Comparison of ENCODE assay signal across 8 cellular contexts in the genomic region with DNA sequence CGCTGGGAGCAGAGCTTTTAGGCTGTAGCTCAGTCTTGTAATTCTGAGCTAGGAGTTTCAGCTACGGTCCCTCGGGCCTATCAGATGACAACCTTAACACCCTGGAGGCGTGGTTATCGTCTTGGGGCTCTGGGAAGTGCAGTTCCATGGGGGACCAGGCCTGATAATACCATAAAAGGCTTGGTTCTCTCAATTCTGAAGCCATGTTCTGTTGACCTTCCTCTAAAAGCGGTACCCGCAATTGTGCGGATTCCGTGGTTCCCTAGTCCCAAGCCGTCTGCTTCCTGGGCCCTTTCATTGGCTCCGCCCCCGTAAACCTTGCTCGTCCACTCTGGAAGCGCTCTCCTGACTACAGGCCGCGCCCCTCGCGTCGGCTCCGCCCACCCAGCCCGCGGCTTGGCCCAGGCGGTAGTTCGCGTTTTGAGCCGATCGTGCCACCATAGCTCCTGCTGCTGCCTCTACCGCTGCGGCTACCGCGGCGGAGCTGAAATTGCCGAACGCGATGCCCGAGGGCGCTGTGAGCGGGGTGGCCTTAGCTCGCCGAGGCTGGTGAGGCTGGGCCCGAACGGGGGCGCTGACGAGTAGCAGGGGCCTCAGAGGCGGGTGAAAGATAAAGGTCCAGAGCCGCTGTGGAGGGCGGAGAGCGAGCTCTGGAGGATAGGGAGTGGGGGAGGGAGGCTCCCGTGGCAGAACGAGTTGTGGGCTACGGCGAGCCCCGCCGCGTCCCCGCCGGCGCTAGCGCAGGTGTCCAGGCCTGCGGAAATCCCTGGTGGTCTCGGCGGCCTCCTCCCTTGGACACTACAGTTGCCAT. TPM values are rescaled to one million over a fixed set of nuclear protein-coding genes. Genes with fewer than 3 reads are reported as not detected.
DNase-seq lines count a peak whose midpoint lies in the region; ATAC-seq and TF ChIP-seq lines count a peak whose summit lies in the region.

A gene with protein sequence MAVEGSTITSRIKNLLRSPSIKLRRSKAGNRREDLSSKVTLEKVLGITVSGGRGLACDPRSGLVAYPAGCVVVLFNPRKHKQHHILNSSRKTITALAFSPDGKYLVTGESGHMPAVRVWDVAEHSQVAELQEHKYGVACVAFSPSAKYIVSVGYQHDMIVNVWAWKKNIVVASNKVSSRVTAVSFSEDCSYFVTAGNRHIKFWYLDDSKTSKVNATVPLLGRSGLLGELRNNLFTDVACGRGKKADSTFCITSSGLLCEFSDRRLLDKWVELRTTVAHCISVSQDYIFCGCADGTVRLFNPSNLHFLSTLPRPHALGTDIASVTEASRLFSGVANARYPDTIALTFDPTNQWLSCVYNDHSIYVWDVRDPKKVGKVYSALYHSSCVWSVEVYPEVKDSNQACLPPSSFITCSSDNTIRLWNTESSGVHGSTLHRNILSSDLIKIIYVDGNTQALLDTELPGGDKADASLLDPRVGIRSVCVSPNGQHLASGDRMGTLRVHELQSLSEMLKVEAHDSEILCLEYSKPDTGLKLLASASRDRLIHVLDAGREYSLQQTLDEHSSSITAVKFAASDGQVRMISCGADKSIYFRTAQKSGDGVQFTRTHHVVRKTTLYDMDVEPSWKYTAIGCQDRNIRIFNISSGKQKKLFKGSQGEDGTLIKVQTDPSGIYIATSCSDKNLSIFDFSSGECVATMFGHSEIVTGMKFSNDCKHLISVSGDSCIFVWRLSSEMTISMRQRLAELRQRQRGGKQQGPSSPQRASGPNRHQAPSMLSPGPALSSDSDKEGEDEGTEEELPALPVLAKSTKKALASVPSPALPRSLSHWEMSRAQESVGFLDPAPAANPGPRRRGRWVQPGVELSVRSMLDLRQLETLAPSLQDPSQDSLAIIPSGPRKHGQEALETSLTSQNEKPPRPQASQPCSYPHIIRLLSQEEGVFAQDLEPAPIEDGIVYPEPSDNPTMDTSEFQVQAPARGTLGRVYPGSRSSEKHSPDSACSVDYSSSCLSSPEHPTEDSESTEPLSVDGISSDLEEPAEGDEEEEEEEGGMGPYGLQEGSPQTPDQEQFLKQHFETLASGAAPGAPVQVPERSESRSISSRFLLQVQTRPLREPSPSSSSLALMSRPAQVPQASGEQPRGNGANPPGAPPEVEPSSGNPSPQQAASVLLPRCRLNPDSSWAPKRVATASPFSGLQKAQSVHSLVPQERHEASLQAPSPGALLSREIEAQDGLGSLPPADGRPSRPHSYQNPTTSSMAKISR (N-terminal part only) (plus strand): TSS at position 423 of the 811 bp plus-strand sequence. CDS start 792 bp downstream, outside the sequence.

- H4K5ac ChIP-seq in mesendoderm (ENCODE audit: low read length): peak within 1 kb of the TSS; percentile 27

- CTCF ChIA-PET in Calu3 (lab: Charles Lee): interaction anchor here (0.6 to 2.5 kb wide), 14 partner anchors 27 to 309 kb away, joined by 3 to 15 read pairs (median 4); a partner anchor contains a TSS

- no peaks in the 10 kb centered on the region for H3K79me2 ChIP-seq in mesendoderm (ENCODE audit: control insufficient read depth, insufficient read depth, low read length)

- no peak within 1 kb of the TSS for H2AK5ac ChIP-seq in mesendoderm (ENCODE audit: low read length)

- peak within 1 kb of the TSS; percentile 65 for H2BK5ac ChIP-seq in mesendoderm (ENCODE audit: low read length)

- H3K27ac Mint-ChIP-seq in Calu3 (ENCODE audit: unreplicated experiment) (peak within 1 kb of the TSS; percentile 71), endodermal cell (peak within 1 kb of the TSS; percentile 89)

- H2BK15ac ChIP-seq in mesendoderm (replicated peaks; ENCODE audit: low read depth): no peak within 1 kb of the TSS

- 0 to 1% methylated on average over 17 to 62 of the region's 62 CpGs for WGBS in endodermal cell (ENCODE audit: insufficient coverage in 1 of 2, insufficient read length in 1 of 2), 2 experiments
- WGBS in mesendoderm (ENCODE audit: extremely low coverage, insufficient coverage, low lambda C conversion rate): no CpG with 5 or more reads among the region's 62 CpGs

- H3K4me2 ChIP-seq in mesendoderm (ENCODE audit: low read length): peak within 1 kb of the TSS; percentile 94

- DNase-seq in Calu3 (peak; percentile 93), HUDEP-2 (lab: John Stamatoyannopoulos, UW; ENCODE audit: unreplicated experiment in 76 of 76) (peak in 75 of 76 experiments; percentile 63 to 98 (median 96)), NOMO-1 treated with dmso at 0.1 percent for 144 hours (lab: John Stamatoyannopoulos, UW; ENCODE audit: unreplicated experiment) (peak; percentile 97), endodermal cell (peak; percentile 99), mesendoderm (peak; percentile 99)
- DNase-seq in activated CD8-positive, alpha-beta memory T cell treated with anti-CD3 and anti-CD28 coated beads for 48 hours (ENCODE audit: low read depth in 2 of 3, low spot score in 2 of 3): peak; percentile 88 to 96 (median 89)
- DNase-seq in stimulated activated CD8-positive, alpha-beta memory T cell treated with anti-CD3 and anti-CD28 coated beads, Interleukin-15, amount 100 ng/mL, for 1 hour (ENCODE audit: low read depth): peak; percentile 91

- no peaks in the 10 kb centered on the region for H3K9me3 ChIP-seq in endodermal cell (ENCODE audit: control insufficient read depth, low read length)

- H3K4ac ChIP-seq in mesendoderm (ENCODE audit: low read depth, low read length): peak within 1 kb of the TSS; percentile 48

- TF ChIP-seq CTCF in Calu3 (IDR thresholded peaks at IDR 0.05; ENCODE audit: unreplicated experiment): no peak
- peak; percentile 90 for TF ChIP-seq CTCF in endodermal cell (conservative IDR thresholded peaks at IDR 0.05)

- peak; percentile 83 for ATAC-seq in GM21381 (IDR thresholded peaks at IDR 0.05; ENCODE audit: unreplicated experiment)

- H3K4me1 ChIP-seq in endodermal cell (ENCODE audit: control insufficient read depth, insufficient read depth, low read length) (peaks cover 8% of the 10 kb centered on the region), mesendoderm (ENCODE audit: control insufficient read depth, low read depth, low read length) (peaks cover 22% of the 10 kb centered on the region)

- no peaks in the 10 kb centered on the region for H3K4me1 Mint-ChIP-seq in Calu3 (ENCODE audit: low read depth, unreplicated experiment)
- H3K4me1 Mint-ChIP-seq in endodermal cell: peaks cover 31% of the 10 kb centered on the region

- intact Hi-C loops in Calu3 (cut with micrococcal nuclease; ENCODE audit: unreplicated experiment): loop anchor here (5.0 kb wide), 1 partner anchor 128 kb away; no protein-coding TSS in a partner anchor

- H3K27ac ChIP-seq in endodermal cell (ENCODE audit: low read depth, low read length) (peak within 1 kb of the TSS; percentile 80), mesendoderm (ENCODE audit: low read depth, low read length) (peak within 1 kb of the TSS; percentile 74)

- H3K4me3 Mint-ChIP-seq in Calu3 (ENCODE audit: low read depth, unreplicated experiment) (peak within 1 kb of the TSS; percentile 82), endodermal cell (peak within 1 kb of the TSS; percentile 69)

- H3K36me3 Mint-ChIP-seq in Calu3 (ENCODE audit: insufficient read depth, unreplicated experiment) (peaks cover 10% of the 10 kb centered on the region), endodermal cell (ENCODE audit: low read depth) (peaks cover 7% of the 10 kb centered on the region)

- H3K56ac ChIP-seq in mesendoderm (ENCODE audit: low read length): peak within 1 kb of the TSS; percentile 91

- H3K27me3 ChIP-seq in endodermal cell (ENCODE audit: control insufficient read depth, insufficient read depth, low read length, poor library complexity, severe bottlenecking): no peaks in the 10 kb centered on the region
- H3K27me3 ChIP-seq in mesendoderm (ENCODE audit: insufficient read depth, low read length, poor library complexity): no peaks in the 10 kb centered on the region

- no TSS peak for BruUV-seq in Calu3 (replicated peaks; lab: Mats Ljungman, UMichigan)

- H3K36me3 ChIP-seq in endodermal cell (ENCODE audit: control insufficient read depth, insufficient read depth, low read length) (peaks cover 18% of the 10 kb centered on the region), mesendoderm (ENCODE audit: control insufficient read depth, insufficient read depth, low read length) (no peaks in the 10 kb centered on the region)

- no peaks in the 10 kb centered on the region for H3K79me1 ChIP-seq in mesendoderm (ENCODE audit: low read length)

- no peak within 1 kb of the TSS for H2BK120ac ChIP-seq in mesendoderm (ENCODE audit: low read depth, low read length)

- H3K18ac ChIP-seq in mesendoderm (ENCODE audit: low read length): peak within 1 kb of the TSS; percentile 34

- H3K9ac ChIP-seq in endodermal cell (ENCODE audit: extremely low read depth, low read length, poor library complexity, severe bottlenecking) (peak within 1 kb of the TSS; percentile 59), mesendoderm (ENCODE audit: low read length) (peak within 1 kb of the TSS; percentile 79)

- H3K23ac ChIP-seq in mesendoderm (ENCODE audit: low read length): no peak within 1 kb of the TSS

- no peaks in the 10 kb centered on the region for H3K27me3 Mint-ChIP-seq in Calu3 (ENCODE audit: unreplicated experiment)
- no peaks in the 10 kb centered on the region for H3K27me3 Mint-ChIP-seq in endodermal cell (ENCODE audit: insufficient read depth)

- H3K4me3 ChIP-seq in endodermal cell (ENCODE audit: low read length): peak within 1 kb of the TSS; percentile 82
- H3K4me3 ChIP-seq in mesendoderm (ENCODE audit: low read length): peak within 1 kb of the TSS; percentile 66

- no peaks in the 10 kb centered on the region for H3K9me3 Mint-ChIP-seq in Calu3 (ENCODE audit: low read depth, unreplicated experiment)
- no peaks in the 10 kb centered on the region for H3K9me3 Mint-ChIP-seq in endodermal cell

- no peak within 1 kb of the TSS for H4K8ac ChIP-seq in mesendoderm (ENCODE audit: low read depth, low read length)

RNA-seq across cellular contexts. Expression of the gene that starts here (rescaled TPM):
- total RNA-seq in Calu3 (2022) (9.9 and 11.3 TPM in 2 replicates), endodermal cell (10 to 100 TPM; 16.7 to 26.3 TPM)
- polyA plus RNA-seq in endodermal cell (2013, experiment 1 of 2): 19.1 TPM
- polyA plus RNA-seq in endodermal cell (2013, experiment 2 of 2): 15.9 TPM
- 3.0 TPM for polyA plus RNA-seq in mesendoderm (2013, experiment 1 of 2)
- polyA plus RNA-seq in mesendoderm (2013, experiment 2 of 2): 2.9 TPM

Comparison
In these comparisons a context has a peak if more than half of its experiments do, and no peak if none do; other contexts are left out.
1. Peak in every context shown above with its lines: DNase-seq, ATAC-seq, H3K4me3 ChIP-seq and H3K27ac ChIP-seq.